Comparison of ENCODE assay signal across 8 cellular contexts in genomic region chr16:10385725-10386516, GRCh38. TPM values are rescaled to one million over a fixed set of nuclear protein-coding genes. Genes with fewer than 3 reads are reported as not detected.
DNase-seq lines count a peak whose midpoint lies in the region; ATAC-seq, FAIRE-seq and TF ChIP-seq lines count a peak whose summit lies in the region.

Gene ATF7IP2, plus strand, starts transcription at chr16:10386061. Its CDS starts 44,560 bp downstream, at chr16:10430621.

- peaks cover 58% of the 10 kb centered on the region for H3K4me1 Mint-ChIP-seq in activated T-helper 1 cell treated with anti-CD3 and anti-CD28 coated beads, Interleukin-12 subunit alpha, Interleukin-12 subunit beta, Interleukin-2, Interleukin-4 antibody, amounts not matched to agents 30 ng/mL and 10 ng/mL and 1 ng/mL, durations not matched to agents 14 hours and 24 hours and 36 hours (ENCODE audit: low read depth)
- H3K4me1 Mint-ChIP-seq in natural killer cell = peaks cover 49 to 50% of the 10 kb centered on the region in 2 donors
- H3K4me1 Mint-ChIP-seq in stimulated activated naive B cell treated with anti-CD40 and anti-IgM and Interleukin-4, amounts not matched to agents 10 μg/mL and 1 μg/mL and 100 μg/mL, for 72 hours = peaks cover 22 to 34% of the 10 kb centered on the region in 2 donors

- intact Hi-C loops in OCI-LY7 (cut with micrococcal nuclease; ENCODE audit: unreplicated experiment) = loop anchor here (5.0 to 10.0 kb wide), 4 partner anchors 59 to 559 kb away; partner anchors contain the start of genes CLEC16A and DEXI
- intact Hi-C loops in activated T-helper 1 cell treated with anti-CD3 and anti-CD28 coated beads, Interleukin-12 subunit alpha, Interleukin-12 subunit beta, Interleukin-2, Interleukin-4 antibody, amounts not matched to agents 30 ng/mL and 10 ng/mL and 1 ng/mL, durations not matched to agents 14 hours and 24 hours and 36 hours (cut with micrococcal nuclease) = loop anchor here (2.0 to 5.0 kb wide), 5 partner anchors 57 to 1526 kb away; partner anchors contain the start of genes CLEC16A and DEXI
- intact Hi-C loops in natural killer cell (cut with micrococcal nuclease) = loop anchor here (5.0 kb wide), 2 partner anchors 59 to 356 kb away; partner anchors contain the start of gene NUBP1

- H3K4me1 ChIP-seq in OCI-LY7 (ENCODE audit: insufficient read depth, low read length, poor library complexity, severe bottlenecking) = peaks cover 28% of the 10 kb centered on the region

- CTCF ChIA-PET in OCI-LY7 (lab: Charles Lee; ENCODE audit: unreplicated experiment) = no interaction called here

- H3K27ac Mint-ChIP-seq in activated T-helper 1 cell treated with anti-CD3 and anti-CD28 coated beads, Interleukin-12 subunit alpha, Interleukin-12 subunit beta, Interleukin-2, Interleukin-4 antibody, amounts not matched to agents 30 ng/mL and 10 ng/mL and 1 ng/mL, durations not matched to agents 14 hours and 24 hours and 36 hours = peak within 1 kb of the TSS; percentile 97
- peak within 1 kb of the TSS; percentile 86 to 98 for H3K27ac Mint-ChIP-seq in natural killer cell
- H3K27ac Mint-ChIP-seq in stimulated activated naive B cell treated with anti-CD40 and anti-IgM and Interleukin-4, amounts not matched to agents 10 μg/mL and 1 μg/mL and 100 μg/mL, for 72 hours = peak within 1 kb of the TSS; percentile 99

- POLR2A ChIA-PET in OCI-LY7 (lab: Charles Lee) = interaction anchor here (0.6 to 1.7 kb wide), 7 partner anchors 17 to 1839 kb away, joined by 3 to 4 read pairs (median 4); no protein-coding TSS in a partner anchor

- no peaks in the 10 kb centered on the region for H3K27me3 Mint-ChIP-seq in activated T-helper 1 cell treated with anti-CD3 and anti-CD28 coated beads, Interleukin-12 subunit alpha, Interleukin-12 subunit beta, Interleukin-2, Interleukin-4 antibody, amounts not matched to agents 30 ng/mL and 10 ng/mL and 1 ng/mL, durations not matched to agents 14 hours and 24 hours and 36 hours (ENCODE audit: insufficient read depth)
- no peaks in the 10 kb centered on the region for H3K27me3 Mint-ChIP-seq in natural killer cell (ENCODE audit: low read depth in 2 of 2)
- no peaks in the 10 kb centered on the region for H3K27me3 Mint-ChIP-seq in stimulated activated naive B cell treated with anti-CD40 and anti-IgM and Interleukin-4, amounts not matched to agents 10 μg/mL and 1 μg/mL and 100 μg/mL, for 72 hours

- H3K79me2 ChIP-seq in OCI-LY7 (ENCODE audit: insufficient read depth, low read depth, low read length) = peaks cover 24% of the 10 kb centered on the region; the same call in 1 of the 2 replicates

- ATAC-seq in HG02970 (IDR thresholded peaks at IDR 0.05; ENCODE audit: low FRiP score, unreplicated experiment) = peak; percentile 91
- peak; percentile 94 to 97 (median 95) for ATAC-seq in natural killer cell
- ATAC-seq in stimulated activated naive B cell treated with anti-CD40 and anti-IgM and Interleukin-4, amounts not matched to agents 10 μg/mL and 1 μg/mL and 100 μg/mL, for 72 hours (replicated peaks) = peak; percentile 97 to 99

- no peaks in the 10 kb centered on the region for H4K20me1 ChIP-seq in OCI-LY7 (ENCODE audit: insufficient read depth, low read length)

- DNase-seq in GM18507 (ENCODE audit: extremely low spot score, insufficient read length, low read depth) = peak; percentile 86
- DNase-seq in OCI-LY7 (ENCODE audit: low spot score) = peak; percentile 96
- DNase-seq in activated T-helper 1 cell treated with anti-CD3 and anti-CD28 coated beads, Interleukin-12 subunit alpha, Interleukin-12 subunit beta, Interleukin-2, Interleukin-4 antibody, amounts not matched to agents 30 ng/mL and 10 ng/mL and 1 ng/mL, durations not matched to agents 14 hours and 24 hours and 36 hours (ENCODE audit: low spot score) = peak; percentile 87
- DNase-seq in fibroblast of peridontal ligament (ENCODE audit: extremely low read depth) = peak; percentile 83
- peak; percentile 79 for DNase-seq in natural killer cell
- peak; percentile 92 for DNase-seq in stimulated activated naive B cell treated with anti-CD40 and anti-IgM and Interleukin-4, amounts not matched to agents 10 μg/mL and 1 μg/mL and 100 μg/mL, for 72 hours
- DNase-seq in NCI-H2107 treated with DMSO at 0.1 percent for 48 hours (lab: John Stamatoyannopoulos, UW; ENCODE audit: unreplicated experiment) = no peak

- H3K9me3 Mint-ChIP-seq in activated T-helper 1 cell treated with anti-CD3 and anti-CD28 coated beads, Interleukin-12 subunit alpha, Interleukin-12 subunit beta, Interleukin-2, Interleukin-4 antibody, amounts not matched to agents 30 ng/mL and 10 ng/mL and 1 ng/mL, durations not matched to agents 14 hours and 24 hours and 36 hours = no peaks in the 10 kb centered on the region
- no peaks in the 10 kb centered on the region for H3K9me3 Mint-ChIP-seq in natural killer cell
- peaks cover 2 to 6% of the 10 kb centered on the region in 2 donors for H3K9me3 Mint-ChIP-seq in stimulated activated naive B cell treated with anti-CD40 and anti-IgM and Interleukin-4, amounts not matched to agents 10 μg/mL and 1 μg/mL and 100 μg/mL, for 72 hours

- no peaks in the 10 kb centered on the region for H3K9me2 ChIP-seq in OCI-LY7 (ENCODE audit: insufficient read depth, low read length)

- H3K27ac ChIP-seq in OCI-LY7 (ENCODE audit: low read depth, low read length, poor library complexity, severe bottlenecking) = peak within 1 kb of the TSS; percentile 47

- peak within 1 kb of the TSS; percentile 80 for H2AFZ ChIP-seq in OCI-LY7 (ENCODE audit: low read length)

- peaks cover 6% of the 10 kb centered on the region; the same call in 1 of the 2 replicates for H3K9me3 ChIP-seq in OCI-LY7 (ENCODE audit: low read length)

- H3K4me3 ChIP-seq in OCI-LY7 (ENCODE audit: low read depth, low read length, poor library complexity, severe bottlenecking) = peak within 1 kb of the TSS; percentile 88

- peaks cover 32% of the 10 kb centered on the region for H3K36me3 ChIP-seq in OCI-LY7 (ENCODE audit: insufficient read depth, low read length)

- H3K4me2 ChIP-seq in OCI-LY7 (ENCODE audit: low read length) = peak within 1 kb of the TSS; percentile 81

- TF ChIP-seq CTCF in OCI-LY7 (conservative IDR thresholded peaks at IDR 0.05; ENCODE audit: low read length) (no peak), natural killer cell (IDR thresholded peaks at IDR 0.05) (no peak)

- H3K36me3 Mint-ChIP-seq in activated T-helper 1 cell treated with anti-CD3 and anti-CD28 coated beads, Interleukin-12 subunit alpha, Interleukin-12 subunit beta, Interleukin-2, Interleukin-4 antibody, amounts not matched to agents 30 ng/mL and 10 ng/mL and 1 ng/mL, durations not matched to agents 14 hours and 24 hours and 36 hours (ENCODE audit: low read depth) = peaks cover 29% of the 10 kb centered on the region
- H3K36me3 Mint-ChIP-seq in natural killer cell = no peaks in the 10 kb centered on the region
- H3K36me3 Mint-ChIP-seq in stimulated activated naive B cell treated with anti-CD40 and anti-IgM and Interleukin-4, amounts not matched to agents 10 μg/mL and 1 μg/mL and 100 μg/mL, for 72 hours = peaks cover 18 to 29% of the 10 kb centered on the region in 2 donors

- no TSS peak for BruUV-seq in OCI-LY7 (replicated peaks; lab: Mats Ljungman, UMichigan)

- H3K4me3 Mint-ChIP-seq in activated T-helper 1 cell treated with anti-CD3 and anti-CD28 coated beads, Interleukin-12 subunit alpha, Interleukin-12 subunit beta, Interleukin-2, Interleukin-4 antibody, amounts not matched to agents 30 ng/mL and 10 ng/mL and 1 ng/mL, durations not matched to agents 14 hours and 24 hours and 36 hours = peak within 1 kb of the TSS; percentile 97
- H3K4me3 Mint-ChIP-seq in natural killer cell = peak within 1 kb of the TSS; percentile 98
- H3K4me3 Mint-ChIP-seq in stimulated activated naive B cell treated with anti-CD40 and anti-IgM and Interleukin-4, amounts not matched to agents 10 μg/mL and 1 μg/mL and 100 μg/mL, for 72 hours = peak within 1 kb of the TSS; percentile 93 to 99

- FAIRE-seq in GM18507 (lab: Jason Lieb, UNC) = peak; percentile 90

RNA-seq across cellular contexts. Expression of gene ATF7IP2, which starts in this region (rescaled TPM):
- total RNA-seq in OCI-LY7 (2014; rRNA removed; shearing (Covaris generic)) = 27.4 and 28.4 TPM in 2 replicates
- total RNA-seq in OCI-LY7 (2022) (34.5 and 46.8 TPM in 2 replicates), natural killer cell (10 to 100 TPM; 41.7 to 53.5 (median 43.8) TPM)
- 25.9 and 28.7 TPM in 2 replicates for total RNA-seq in activated T-helper 1 cell treated with anti-CD3 and anti-CD28 coated beads, Interleukin-12 subunit alpha, Interleukin-12 subunit beta, Interleukin-2, Interleukin-4 antibody, amounts not matched to agents 30 ng/mL and 10 ng/mL and 1 ng/mL, durations not matched to agents 14 hours and 24 hours and 36 hours
